ENCODE assay signal across 32 cellular contexts in genomic region chr5:171570244-171570819, GRCh38.
"Had no signal": no experiment of that assay in that cellular context is flagged by ENCODE, and none has a peak within 500 bp of the region (broad histone marks: within the 10 kb centered on the region; RNA-seq: fewer than 3 reads in every experiment).

No MANE protein-coding gene starts in this region.

- H3K4me2 ChIP-seq: smooth muscle cell had no signal

- ATAC-seq: activated T-cell treated with anti-CD3 and anti-CD28 coated beads, Interleukin-2, amount 50 U/mL, for 4 hours; activated T-helper 17 cell treated with anti-CD3 and anti-CD28 coated beads, Interleukin-2, amount 50 U/mL, for 72 hours; heart right ventricle; left lung; lower lobe of right lung; mucosa of descending colon; natural killer cell treated with Interleukin-12 subunit alpha and Interleukin-12 subunit beta and Interleukin-15 and Interleukin-18, amount 100 ng/mL, for 72 hours; pancreas; psoas muscle; stimulated activated naive B cell treated with anti-CD40 and anti-IgM and Interleukin-4, amounts not matched to agents 10 μg/mL and 1 μg/mL and 100 μg/mL, for 72 hours; upper lobe of right lung had no signal

- H3K9me3 ChIP-seq: lower lobe of right lung had no signal

- H3K27ac ChIP-seq: breast epithelium, heart right ventricle, left lung, lower lobe of right lung, pancreas, psoas muscle, sigmoid colon, stomach, tibial artery, upper lobe of right lung had no signal

- H3K4me3 ChIP-seq: breast epithelium, heart right ventricle, left lung, lower lobe of right lung, mucosa of descending colon, pancreas, psoas muscle, sigmoid colon, smooth muscle cell, stomach, tibial artery, upper lobe of right lung had no signal

- FAIRE-seq: colon, islet of Langerhans, pancreas had no signal

- H3K4me1 ChIP-seq: breast epithelium, left lung, lower lobe of right lung, pancreas, psoas muscle, sigmoid colon, stomach, tibial artery, upper lobe of right lung had no signal

- H3K36me3 ChIP-seq: breast epithelium, heart right ventricle, left lung, lower lobe of right lung, pancreas, sigmoid colon, stomach, tibial artery, upper lobe of right lung had no signal

- DNase-seq: activated CD4-positive, alpha-beta memory T cell treated with anti-CD3 and anti-CD28 coated beads, Interleukin-2, amount 10 ng/mL, durations not matched to agents 7 days and 5 days; activated CD4-positive, alpha-beta T cell treated with anti-CD3 and anti-CD28 coated beads for 1 hour; activated CD4-positive, alpha-beta T cell treated with anti-CD3 and anti-CD28 coated beads, Interleukin-2, amount 10 ng/mL, durations not matched to agents 7 days and 5 days; activated gamma-delta T cell treated with Interleukin-2 at 50 U/mL for 16 hours; activated naive CD4-positive, alpha-beta T cell treated with anti-CD3 and anti-CD28 coated beads, Interleukin-2, amount 50 U/mL, for 16 hours; activated T-cell treated with anti-CD3 and anti-CD28 coated beads, Interleukin-2, amount 50 U/mL, for 4 hours; amniotic stem cell; central memory CD4-positive, alpha-beta T cell; effector memory CD4-positive, alpha-beta T cell; erythroblast; foreskin melanocyte; heart right ventricle; left lung; lower lobe of right lung; mesenchymal stem cell; mucosa of descending colon; nucleus accumbens; pancreas; psoas muscle; sigmoid colon; stimulated activated CD4-positive, alpha-beta T cell treated with anti-CD3 and anti-CD28 coated beads, Interleukin-15, amount 100 ng/mL, for 24 hours; stimulated activated CD4-positive, alpha-beta T cell treated with anti-CD3 and anti-CD28 coated beads, Interleukin-2, amount 100 ng/mL, for 24 hours; stimulated activated naive B cell treated with anti-CD40 and anti-IgM and Interleukin-4, amounts not matched to agents 10 μg/mL and 1 μg/mL and 100 μg/mL, for 72 hours; stomach; tibial artery; upper lobe of right lung had no signal

- H3K27me3 ChIP-seq: breast epithelium, heart right ventricle, left lung, pancreas, sigmoid colon, tibial artery, upper lobe of right lung had no signal
